In the genomic region with DNA sequence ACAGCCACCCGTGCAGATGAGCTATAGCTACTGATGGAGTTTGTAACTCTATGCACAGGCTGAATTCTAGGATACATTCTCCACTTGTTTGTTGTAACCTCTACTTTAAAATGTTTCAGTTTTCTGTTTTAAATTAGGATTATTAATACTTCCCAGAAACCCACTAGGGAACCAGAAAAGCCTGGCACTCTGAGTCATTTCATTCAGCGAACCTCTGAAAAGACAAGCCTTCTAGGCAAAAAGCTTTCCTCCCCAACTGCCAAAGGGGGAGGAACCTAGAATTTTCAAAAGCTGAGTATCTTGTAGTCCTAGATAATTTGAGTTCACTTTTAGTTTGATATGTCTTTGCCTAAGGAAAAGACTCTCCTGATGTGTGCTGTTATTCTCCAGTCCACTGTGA, we compare ENCODE assay signal across 1 cellular context.
TF ChIP-seq lines count a peak whose summit lies in the region.

No MANE protein-coding gene starts in this region.

TF ChIP-seq in GM12878, 131 proteins besides CTCF, POLR2A, EP300 and RAD21 (continued from another document):
- no peak for TF ChIP-seq FOS (IDR thresholded peaks at IDR 0.05; ENCODE audit: borderline replicate concordance, extremely low read depth, insufficient read length)
- TF ChIP-seq CBX3 (IDR thresholded peaks at IDR 0.05; ENCODE audit: borderline replicate concordance, low read depth), result no peak
- TF ChIP-seq ZNF24 (IDR thresholded peaks at IDR 0.05), result no peak
- TF ChIP-seq MYC (IDR thresholded peaks at IDR 0.05; ENCODE audit: insufficient read depth, insufficient read length, insufficient replicate concordance, low read length, severe bottlenecking), result no peak
- TF ChIP-seq PKNOX1 (IDR thresholded peaks at IDR 0.05), result no peak
TF ChIP-seq in GM12878: peak in this region for 0.
